Comparison of ENCODE assay signal across 18 cellular contexts in genomic region chr18:13603304-13604019, GRCh38.
"Had no signal": no experiment of that assay in that cellular context is flagged by ENCODE, and none has a peak within 500 bp of the region (broad histone marks: within the 10 kb centered on the region; RNA-seq: fewer than 3 reads in every experiment).

No MANE protein-coding gene starts in this region.

- H3K4me3 Mint-ChIP-seq: activated naive CD8-positive, alpha-beta T cell treated with anti-CD3 and anti-CD28 coated beads for 36 hours; activated T-cell treated with anti-CD3 and anti-CD28 coated beads, Interleukin-2, amount 50 U/mL, for 4 hours; brain; natural killer cell treated with Interleukin-12 subunit alpha and Interleukin-12 subunit beta and Interleukin-15 and Interleukin-18, amount 100 ng/mL, for 72 hours had no signal

- H3K9me3 Mint-ChIP-seq: natural killer cell treated with Interleukin-12 subunit alpha and Interleukin-12 subunit beta and Interleukin-15 and Interleukin-18, amount 100 ng/mL, for 72 hours had no signal

- H3K27ac ChIP-seq: colonic mucosa, esophagus squamous epithelium, prostate gland, stomach, thoracic aorta, vagina had no signal

- H3K36me3 Mint-ChIP-seq: brain had no signal

- H3K9me3 ChIP-seq: colonic mucosa, prostate gland, thoracic aorta, vagina had no signal

- DNase-seq: activated CD4-positive, alpha-beta T cell treated with anti-CD3 and anti-CD28 coated beads, Interleukin-2, amount 50 U/mL, for 1 hour; activated CD4-positive, CD25-positive, alpha-beta regulatory T cell; activated gamma-delta T cell; activated naive CD8-positive, alpha-beta T cell treated with anti-CD3 and anti-CD28 coated beads for 36 hours; activated T-cell treated with anti-CD3 and anti-CD28 coated beads, Interleukin-2, amount 50 U/mL, for 4 hours; amygdala; central memory CD4-positive, alpha-beta T cell; colonic mucosa; esophagus squamous epithelium; hippocampal formation; occipital lobe; stomach had no signal

- H3K4me1 ChIP-seq: colonic mucosa, esophagus squamous epithelium, prostate gland, stomach, vagina had no signal

- H3K27ac Mint-ChIP-seq: activated naive CD8-positive, alpha-beta T cell treated with anti-CD3 and anti-CD28 coated beads for 36 hours; brain; natural killer cell treated with Interleukin-12 subunit alpha and Interleukin-12 subunit beta and Interleukin-15 and Interleukin-18, amount 100 ng/mL, for 72 hours had no signal

- H3K27me3 Mint-ChIP-seq: activated naive CD8-positive, alpha-beta T cell treated with anti-CD3 and anti-CD28 coated beads for 36 hours; brain; natural killer cell treated with Interleukin-12 subunit alpha and Interleukin-12 subunit beta and Interleukin-15 and Interleukin-18, amount 100 ng/mL, for 72 hours had no signal

- H3K4me1 Mint-ChIP-seq: brain had no signal

- ATAC-seq: activated T-cell treated with anti-CD3 and anti-CD28 coated beads, Interleukin-2, amount 50 U/mL, for 4 hours; natural killer cell treated with Interleukin-12 subunit alpha and Interleukin-12 subunit beta and Interleukin-15 and Interleukin-18, amount 100 ng/mL, for 72 hours; sciatic nerve had no signal

- H3K36me3 ChIP-seq: colonic mucosa, esophagus squamous epithelium, prostate gland, stomach, thoracic aorta, vagina had no signal

- H3K4me3 ChIP-seq: colonic mucosa, esophagus squamous epithelium, prostate gland, stomach, thoracic aorta, vagina had no signal

- H3K27me3 ChIP-seq: colonic mucosa, esophagus squamous epithelium, stomach, vagina had no signal
